ENCODE assay signal across 10 cellular contexts in genomic region chr16:1057252-1057932, GRCh38. TPM values are rescaled to one million over a fixed set of nuclear protein-coding genes. Genes with fewer than 3 reads are reported as not detected.
DNase-seq lines count a peak whose midpoint lies in the region; TF ChIP-seq lines count a peak whose summit lies in the region.
"Had no signal": no experiment of that assay in that cellular context is flagged by ENCODE, and none has a peak within 500 bp of the region (broad histone marks: within the 10 kb centered on the region; RNA-seq: fewer than 3 reads in every experiment).

No MANE protein-coding gene starts in this region.

- no peak overlapping the region for H3K4me3 Mint-ChIP-seq in activated naive CD8-positive, alpha-beta T cell treated with anti-CD3 and anti-CD28 coated beads for 36 hours

- DNase-seq in RWPE1 (ENCODE audit: low spot score) (peak; percentile 47), iPS-NIHi7 (ENCODE audit: extremely low spot score) (peak; percentile 81), cerebellum (ENCODE audit: low spot score) (no peak), NCI-H2081 (lab: John Stamatoyannopoulos, UW) (no peak), SW 1271 (lab: John Stamatoyannopoulos, UW) (no peak)
- DNase-seq in activated naive CD8-positive, alpha-beta T cell treated with anti-CD3 and anti-CD28 coated beads for 36 hours = peak; percentile 71
- DNase-seq in stimulated activated CD8-positive, alpha-beta memory T cell treated with anti-CD3 and anti-CD28 coated beads, Interleukin-15, amount 100 ng/mL, for 1 hour (ENCODE audit: low read depth) = peak; percentile 55

- H3K9me3 Mint-ChIP-seq in activated naive CD8-positive, alpha-beta T cell treated with anti-CD3 and anti-CD28 coated beads for 36 hours = peaks cover 5% of the 10 kb centered on the region

- H3K36me3 Mint-ChIP-seq in activated naive CD8-positive, alpha-beta T cell treated with anti-CD3 and anti-CD28 coated beads for 36 hours = no peaks in the 10 kb centered on the region

- TF ChIP-seq CTCF in GM12872 (IDR thresholded peaks at IDR 0.05; ENCODE audit: insufficient read depth, low read depth, low read length) (peak; percentile 67), RWPE1 (conservative IDR thresholded peaks at IDR 0.05; ENCODE audit: low read depth) (peak; percentile 93)

- H3K4me1 Mint-ChIP-seq in activated naive CD8-positive, alpha-beta T cell treated with anti-CD3 and anti-CD28 coated beads for 36 hours = peaks cover 2% of the 10 kb centered on the region

- CTCF ChIA-PET in RWPE1 (lab: Yijun Ruan, JAX) = interaction anchor here (0.6 to 2.1 kb wide), 18 partner anchors 10 to 243 kb away, joined by 3 to 11 read pairs (median 4); no protein-coding TSS in a partner anchor

- peaks cover 3% of the 10 kb centered on the region for H3K27me3 Mint-ChIP-seq in activated naive CD8-positive, alpha-beta T cell treated with anti-CD3 and anti-CD28 coated beads for 36 hours

- no peak overlapping the region for H3K27ac ChIP-seq in RWPE1
- H3K27ac ChIP-seq: ovary had no signal

- no peak overlapping the region for H3K27ac Mint-ChIP-seq in activated naive CD8-positive, alpha-beta T cell treated with anti-CD3 and anti-CD28 coated beads for 36 hours

- POLR2A ChIA-PET in RWPE1 (lab: Yijun Ruan, JAX; ENCODE audit: low non-redundant PET) = no interaction called here

RNA-seq across cellular contexts. Expression of gene SSTR5, which starts 15.2 kb away (rescaled TPM):
- not detected for total RNA-seq in activated naive CD8-positive, alpha-beta T cell treated with anti-CD3 and anti-CD28 coated beads for 36 hours
- not detected for total RNA-seq in cerebellum
- total RNA-seq: M059J, ovary had no signal

RNA-seq across cellular contexts. Expression of gene C1QTNF8, which starts 38.7 kb away (rescaled TPM):
- not detected for total RNA-seq in activated naive CD8-positive, alpha-beta T cell treated with anti-CD3 and anti-CD28 coated beads for 36 hours
- total RNA-seq in cerebellum = not detected
- total RNA-seq: M059J had no signal

Comparison
In these comparisons a context has a peak if more than half of its experiments do, and no peak if none do; other contexts are left out.
1. DNase-seq: peak in RWPE1 (single experiment), activated naive CD8-positive, alpha-beta T cell treated with anti-CD3 and anti-CD28 coated beads for 36 hours (single experiment), iPS-NIHi7 (single experiment) and stimulated activated CD8-positive, alpha-beta memory T cell treated with anti-CD3 and anti-CD28 coated beads, Interleukin-15, amount 100 ng/mL, for 1 hour (single experiment); none in cerebellum (single experiment), NCI-H2081 (0 of 2) and SW 1271 (0 of 2).